17 cellular contexts compared by ENCODE assay signal in the genomic region with DNA sequence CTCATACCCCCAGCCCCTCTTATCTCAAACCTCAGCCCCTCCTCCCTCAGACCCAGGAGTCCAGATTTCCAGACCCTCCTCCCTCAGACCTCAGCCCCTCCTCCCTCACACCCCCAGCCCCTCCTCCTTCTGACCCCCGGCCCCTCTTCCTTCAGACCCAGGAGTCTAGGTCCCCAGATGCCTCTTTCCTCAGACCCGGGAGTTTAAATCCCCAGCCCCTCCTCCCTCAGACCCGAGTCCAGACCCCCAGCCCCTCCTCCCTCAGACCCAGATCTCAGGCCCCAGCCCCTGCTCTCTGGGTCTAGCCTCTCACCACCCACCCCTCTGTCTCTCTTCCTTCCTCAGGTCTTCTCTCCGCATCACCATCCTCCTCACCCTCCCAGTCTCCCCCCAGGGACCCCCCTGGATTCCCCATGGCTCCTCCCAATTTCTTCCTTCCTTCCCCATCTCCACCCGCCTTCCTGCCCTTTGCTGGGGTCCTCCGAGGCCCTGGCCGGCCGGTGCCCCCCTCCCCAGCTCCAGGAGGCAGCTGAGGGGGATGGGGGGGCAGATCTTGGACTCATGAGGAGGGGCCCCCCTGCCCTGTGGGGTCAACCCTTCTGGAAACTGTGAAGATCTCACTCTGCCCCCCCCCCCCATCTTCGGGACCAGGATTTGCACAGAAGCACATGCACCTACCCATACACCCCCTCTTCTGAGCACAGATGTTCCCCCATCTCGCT. TPM values are rescaled to one million over a fixed set of nuclear protein-coding genes. Genes with fewer than 3 reads are reported as not detected.
DNase-seq lines count a peak whose midpoint lies in the region; ATAC-seq and TF ChIP-seq lines count a peak whose summit lies in the region.
"Had no signal": no experiment of that assay in that cellular context is flagged by ENCODE, and none has a peak within 500 bp of the region (broad histone marks: within the 10 kb centered on the region; RNA-seq: fewer than 3 reads in every experiment).

No MANE protein-coding gene starts in this region.

- H2AFZ ChIP-seq in PC-3 (ENCODE audit: low read length) = no peak overlapping the region

- ATAC-seq in PC-3 (no peak), GM19328 (IDR thresholded peaks at IDR 0.05; ENCODE audit: unreplicated experiment) (no peak)
- no peak for ATAC-seq in stimulated activated effector memory CD8-positive, alpha-beta T cell treated with anti-CD3 and anti-CD28 coated beads, Interleukin-12 subunit alpha, Interleukin-12 subunit beta, amount 100 ng/mL, for 72 hours
- ATAC-seq: left colon had no signal

- CTCF ChIA-PET in CD8-positive, alpha-beta memory T cell (lab: Charles Lee) = no interaction called here
- CTCF ChIA-PET in PC-3 (lab: Charles Lee) = no interaction called here

- H3K27me3 Mint-ChIP-seq in CD8-positive, alpha-beta memory T cell = no peaks in the 10 kb centered on the region

- H3K27me3 ChIP-seq in CD8-positive, alpha-beta memory T cell (ENCODE audit: insufficient read depth, low read length, poor library complexity, severe bottlenecking) = no peaks in the 10 kb centered on the region
- no peaks in the 10 kb centered on the region for H3K27me3 ChIP-seq in PC-3 (ENCODE audit: low read length)
- H3K27me3 ChIP-seq in esophagus muscularis mucosa = no peaks in the 10 kb centered on the region
- H3K27me3 ChIP-seq: MG63 had no signal

- no peaks in the 10 kb centered on the region for H3F3A ChIP-seq in PC-3 (ENCODE audit: low read length, unreplicated experiment)

- H3K27ac Mint-ChIP-seq in CD8-positive, alpha-beta memory T cell = peak overlapping the region in 6 of 8 donors; percentile 76 to 99 (median 91)
- peak overlapping the region; percentile 86 for H3K27ac Mint-ChIP-seq in stimulated activated effector memory CD8-positive, alpha-beta T cell treated with anti-CD3 and anti-CD28 coated beads, Interleukin-12 subunit alpha, Interleukin-12 subunit beta, amount 100 ng/mL, for 72 hours

- no peaks in the 10 kb centered on the region for H3K9me3 Mint-ChIP-seq in CD8-positive, alpha-beta memory T cell
- H3K9me3 Mint-ChIP-seq in stimulated activated effector memory CD8-positive, alpha-beta T cell treated with anti-CD3 and anti-CD28 coated beads, Interleukin-12 subunit alpha, Interleukin-12 subunit beta, amount 100 ng/mL, for 72 hours = no peaks in the 10 kb centered on the region

- POLR2A ChIA-PET in CD8-positive, alpha-beta memory T cell (lab: Charles Lee) = no interaction called here
- POLR2A ChIA-PET in PC-3 (lab: Charles Lee; ENCODE audit: unreplicated experiment) = no interaction called here

- intact Hi-C loops in PC-3 (cut with micrococcal nuclease) (no loop called here), esophagus muscularis mucosa (cut with DNase I) (no loop called here)

- H3K36me3 ChIP-seq in CD8-positive, alpha-beta memory T cell (ENCODE audit: insufficient read depth, low read length) = no peaks in the 10 kb centered on the region
- H3K36me3 ChIP-seq in PC-3 (ENCODE audit: low read depth, low read length) = peaks cover 7% of the 10 kb centered on the region; the same call in 1 of the 2 replicates
- H3K36me3 ChIP-seq in esophagus muscularis mucosa = peaks cover 7 to 60% (median 40%) of the 10 kb centered on the region in 4 donors

- no peak overlapping the region for H3K4me3 ChIP-seq in CD8-positive, alpha-beta memory T cell (ENCODE audit: low read length)
- H3K4me3 ChIP-seq in PC-3 (ENCODE audit: low read length) (no peak overlapping the region), esophagus muscularis mucosa (no peak overlapping the region)
- H3K4me3 ChIP-seq: MG63, prostate gland, SK-N-MC had no signal

- no peak overlapping the region for H3K27ac ChIP-seq in CD8-positive, alpha-beta memory T cell (ENCODE audit: low read depth, low read length)
- H3K27ac ChIP-seq in PC-3 (ENCODE audit: low read length) = no peak overlapping the region
- peak overlapping the region in 3 of 4 donors; percentile 89 to 95 (median 91) for H3K27ac ChIP-seq in esophagus muscularis mucosa (replicated peaks in 1 of 4)
- H3K27ac ChIP-seq: SK-N-MC had no signal

- peaks cover 36 to 60% (median 47%) of the 10 kb centered on the region in 3 donors for H3K4me1 Mint-ChIP-seq in CD8-positive, alpha-beta memory T cell
- H3K4me1 Mint-ChIP-seq in stimulated activated effector memory CD8-positive, alpha-beta T cell treated with anti-CD3 and anti-CD28 coated beads, Interleukin-12 subunit alpha, Interleukin-12 subunit beta, amount 100 ng/mL, for 72 hours = peaks cover 34% of the 10 kb centered on the region

- no peak overlapping the region for H3K4me2 ChIP-seq in PC-3 (ENCODE audit: low read length)

- TSS peak; percentile 58 for BruUV-seq in PC-3 (replicated peaks; lab: Mats Ljungman, UMichigan)

- TF ChIP-seq CTCF in PC-3 (conservative IDR thresholded peaks at IDR 0.05; ENCODE audit: low read depth, low read length) (no peak), esophagus muscularis mucosa (IDR thresholded peaks at IDR 0.05) (no peak)

- peaks cover 32% of the 10 kb centered on the region for H3K4me1 ChIP-seq in CD8-positive, alpha-beta memory T cell (ENCODE audit: insufficient read depth, low read length)
- H3K4me1 ChIP-seq in PC-3 (ENCODE audit: insufficient read depth, low read length) = peaks cover 11% of the 10 kb centered on the region
- peaks cover 47 to 56% (median 49%) of the 10 kb centered on the region in 4 donors for H3K4me1 ChIP-seq in esophagus muscularis mucosa

- H3K9me2 ChIP-seq in PC-3 (replicated peaks; ENCODE audit: low read length) = no peaks in the 10 kb centered on the region

- H3K4me3 Mint-ChIP-seq in CD8-positive, alpha-beta memory T cell = no peak overlapping the region
- H3K4me3 Mint-ChIP-seq in stimulated activated effector memory CD8-positive, alpha-beta T cell treated with anti-CD3 and anti-CD28 coated beads, Interleukin-12 subunit alpha, Interleukin-12 subunit beta, amount 100 ng/mL, for 72 hours = peak overlapping the region; percentile 35

- no peak for TF ChIP-seq EP300 in esophagus muscularis mucosa (IDR thresholded peaks at IDR 0.05)

- no peak overlapping the region for H3K9ac ChIP-seq in PC-3 (ENCODE audit: low read length)

- DNase-seq in CD8-positive, alpha-beta memory T cell = peak in 1 of 5 donors; percentile 34
- DNase-seq in PC-3 (no peak), esophagus muscularis mucosa (ENCODE audit: extremely low spot score) (no peak), glomerular visceral epithelial cell (ENCODE audit: extremely low spot score) (no peak)
- DNase-seq in stimulated activated effector memory CD8-positive, alpha-beta T cell treated with anti-CD3 and anti-CD28 coated beads, Interleukin-12 subunit alpha, Interleukin-12 subunit beta, amount 100 ng/mL, for 72 hours (ENCODE audit: low spot score in 2 of 2) = no peak
- no peak for DNase-seq in stimulated activated CD4-positive, alpha-beta T cell treated with anti-CD3 and anti-CD28 coated beads, Interleukin-4, amount 100 ng/mL, for 4 hours
- DNase-seq: activated naive CD4-positive, alpha-beta T cell treated with Interleukin-2 at 50 U/mL for 16 hours; C1 segment of cervical spinal cord; DMS79 treated with DMSO at 0.1 percent for 48 hours; MG63; NCI-H187; NCI-H524 treated with DMSO at 0.1 percent for 48 hours; stimulated activated CD4-positive, alpha-beta T cell treated with anti-CD3 and anti-CD28 coated beads, Interleukin-15, amount 100 ng/mL, for 24 hours had no signal

- TF ChIP-seq POLR2A in esophagus muscularis mucosa (IDR thresholded peaks at IDR 0.05; ENCODE audit: low read depth) = no peak

- H3K79me2 ChIP-seq in PC-3 (ENCODE audit: low read length) = peaks cover 7% of the 10 kb centered on the region

- 72% methylated on average over 10 of the region's 10 CpGs for WGBS in esophagus muscularis mucosa

- no peaks in the 10 kb centered on the region for H3K9me3 ChIP-seq in CD8-positive, alpha-beta memory T cell (ENCODE audit: low read length)
- H3K9me3 ChIP-seq in PC-3 (ENCODE audit: low read length) (no peaks in the 10 kb centered on the region), esophagus muscularis mucosa (no peaks in the 10 kb centered on the region)
- H3K9me3 ChIP-seq: MG63, prostate gland had no signal

- peaks cover 5 to 37% (median 7%) of the 10 kb centered on the region in 3 donors for H3K36me3 Mint-ChIP-seq in CD8-positive, alpha-beta memory T cell
- H3K36me3 Mint-ChIP-seq in stimulated activated effector memory CD8-positive, alpha-beta T cell treated with anti-CD3 and anti-CD28 coated beads, Interleukin-12 subunit alpha, Interleukin-12 subunit beta, amount 100 ng/mL, for 72 hours = peaks cover 85% of the 10 kb centered on the region

- no peaks in the 10 kb centered on the region for H4K20me1 ChIP-seq in PC-3 (ENCODE audit: low read length)

RNA-seq across cellular contexts. Expression of gene BCL3, which starts 10.7 kb away (rescaled TPM):
- total RNA-seq in CD8-positive, alpha-beta memory T cell = 10 to 100 TPM; 30.5 to 33.9 TPM
- polyA plus RNA-seq in CD8-positive, alpha-beta memory T cell = 9.8 TPM
- 22.9 and 25.5 TPM in 2 replicates for total RNA-seq in PC-3 (2014; rRNA removed)
- 100 to 1,000 TPM in 1 of 4 donors, 10 to 100 TPM in 2, 1 to 10 TPM in 1; 10.0 to 147 (median 20.2) TPM for total RNA-seq in esophagus muscularis mucosa

RNA-seq across cellular contexts. Expression of gene CBLC, which starts 18.4 kb away (rescaled TPM):
- not detected for total RNA-seq in CD8-positive, alpha-beta memory T cell
- not detected for polyA plus RNA-seq in CD8-positive, alpha-beta memory T cell
- total RNA-seq in PC-3 (2014; rRNA removed) = 25.4 and 26.4 TPM in 2 replicates
- under 1 TPM in 2 of 4 donors, not detected in 2; 0.34 to 0.50 TPM for total RNA-seq in esophagus muscularis mucosa

RNA-seq across cellular contexts. Expression of gene BCAM, which starts 49.7 kb away (rescaled TPM):
- total RNA-seq in CD8-positive, alpha-beta memory T cell = not detected
- polyA plus RNA-seq in CD8-positive, alpha-beta memory T cell = not detected
- total RNA-seq in PC-3 (2014; rRNA removed) = 12.9 and 18.7 TPM in 2 replicates
- total RNA-seq in esophagus muscularis mucosa = 10 to 100 TPM; 32.4 to 76.5 (median 56.6) TPM

Comparison
In these comparisons a context has a peak if more than half of its experiments do, and no peak if none do; other contexts are left out.
1. H3K27ac ChIP-seq: peak in esophagus muscularis mucosa (3 of 4); none in CD8-positive, alpha-beta memory T cell (single experiment) and PC-3 (single experiment).
2. RNA of gene CBLC, which starts 18.4 kb away (total RNA-seq): 25.4 to 26.4 TPM in PC-3; 0.34 to 0.50 TPM in esophagus muscularis mucosa and not detected in CD8-positive, alpha-beta memory T cell; every median in the first group is over 10 times any median in the second.
3. RNA of gene BCAM, which starts 49.7 kb away (total RNA-seq): 32.4 to 76.5 TPM in esophagus muscularis mucosa and 12.9 to 18.7 TPM in PC-3; not detected in CD8-positive, alpha-beta memory T cell; every median in the first group is over 10 times any median in the second.